In the genomic region with DNA sequence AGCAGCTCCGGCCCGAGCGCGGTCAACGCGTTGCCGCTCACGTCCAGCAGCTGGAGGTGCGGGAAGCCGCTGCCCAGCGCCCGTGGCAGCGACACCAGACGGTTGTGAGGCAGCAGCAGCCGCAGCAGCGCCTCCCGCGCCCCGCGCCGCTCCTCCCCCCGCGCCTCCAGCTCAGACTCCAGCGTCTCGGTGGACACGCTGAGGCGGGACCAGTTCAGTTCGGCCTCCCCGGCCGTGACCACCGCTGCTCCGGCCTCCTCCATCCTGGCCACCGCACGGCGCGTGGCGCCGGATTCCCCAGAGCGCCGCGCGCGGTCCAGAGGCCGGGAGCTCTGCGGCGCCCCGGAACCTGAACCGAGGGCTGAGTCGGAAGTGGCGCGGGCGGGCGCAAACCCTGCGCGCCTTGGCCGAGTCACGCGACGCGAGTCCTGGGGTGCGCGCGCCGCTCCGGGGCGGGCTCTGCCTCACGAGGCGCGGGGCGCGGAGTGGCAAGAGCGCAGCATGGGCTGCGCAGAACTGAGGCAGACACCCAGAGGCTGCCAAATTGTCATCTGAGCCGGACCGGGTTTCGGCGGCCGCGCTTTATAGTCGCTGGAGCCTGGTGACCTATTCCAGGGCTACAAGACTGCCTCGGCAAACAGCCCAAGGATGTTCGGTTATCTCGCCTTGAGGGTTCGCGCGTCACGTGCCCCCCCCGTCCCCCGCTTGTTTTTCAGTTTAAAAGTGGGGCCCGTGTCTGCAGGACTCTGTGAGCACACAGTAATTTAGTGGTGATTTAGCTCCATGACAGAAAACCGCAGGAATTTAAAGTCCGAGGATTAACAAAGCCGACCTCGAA, we compare ENCODE assay signal across 1 cellular context.
TF ChIP-seq lines count a peak whose summit lies in the region.

A gene (minus strand): TSS at position 374 of the 838 bp plus-strand sequence. CDS start 111 bp downstream, at position 263.

TF ChIP-seq in H1, 55 proteins besides CTCF, POLR2A, EP300 and RAD21:
- peak; percentile 76; the same call in 1 of the 2 replicates for TF ChIP-seq RBBP5 (IDR thresholded peaks at IDR 0.05; ENCODE audit: borderline replicate concordance, low read depth, low read length)
- TF ChIP-seq TBP (IDR thresholded peaks at IDR 0.05; ENCODE audit: low read depth, low read length): peak; percentile 32; the same call in 1 of the 2 replicates
- TF ChIP-seq SIRT6 (IDR thresholded peaks at IDR 0.05; ENCODE audit: low read length): no peak
- TF ChIP-seq EGR1 (IDR thresholded peaks at IDR 0.05; ENCODE audit: borderline replicate concordance, low read depth, low read length): 0 out of 2 replicates have a peak, but pooled peaks have one; percentile 1
- peak; percentile 3 for TF ChIP-seq CREB1 (IDR thresholded peaks at IDR 0.05)
- TF ChIP-seq RXRA (IDR thresholded peaks at IDR 0.05; ENCODE audit: insufficient read depth, low read depth, low read length): no peak
- TF ChIP-seq GABPA (IDR thresholded peaks at IDR 0.05; ENCODE audit: borderline replicate concordance, insufficient read depth, low read length): peak; percentile 65; the same call in 1 of the 2 replicates
- peak; percentile 5 for TF ChIP-seq CTBP2 (IDR thresholded peaks at IDR 0.05; ENCODE audit: borderline replicate concordance, insufficient read depth, insufficient read length, low read length)
- no peak for TF ChIP-seq SP1 (IDR thresholded peaks at IDR 0.05; ENCODE audit: low read depth, low read length)
- peak; percentile 56 for TF ChIP-seq TAF7 (optimal IDR thresholded peaks at IDR 0.05; ENCODE audit: borderline replicate concordance, low read depth, low read length)
- TF ChIP-seq SIX5 (IDR thresholded peaks at IDR 0.05; ENCODE audit: low read depth, low read length): no peak
- TF ChIP-seq BACH1 (IDR thresholded peaks at IDR 0.05; ENCODE audit: low read length): peak; percentile 11; the same call in 1 of the 2 replicates
- TF ChIP-seq NRF1 (IDR thresholded peaks at IDR 0.05; ENCODE audit: low read depth, low read length): peak; percentile 20; the same call in 1 of the 2 replicates
- TF ChIP-seq, protein P1, sequence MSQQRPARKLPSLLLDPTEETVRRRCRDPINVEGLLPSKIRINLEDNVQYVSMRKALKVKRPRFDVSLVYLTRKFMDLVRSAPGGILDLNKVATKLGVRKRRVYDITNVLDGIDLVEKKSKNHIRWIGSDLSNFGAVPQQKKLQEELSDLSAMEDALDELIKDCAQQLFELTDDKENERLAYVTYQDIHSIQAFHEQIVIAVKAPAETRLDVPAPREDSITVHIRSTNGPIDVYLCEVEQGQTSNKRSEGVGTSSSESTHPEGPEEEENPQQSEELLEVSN (IDR thresholded peaks at IDR 0.05): peak; percentile 70
- peak; percentile 57 for TF ChIP-seq POLR2AphosphoS5 (IDR thresholded peaks at IDR 0.05; ENCODE audit: low read depth, low read length)
- TF ChIP-seq CHD2 (IDR thresholded peaks at IDR 0.05; ENCODE audit: low read length): 0 out of 2 replicates have a peak, but pooled peaks have one; percentile 3
- TF ChIP-seq, protein P2, sequence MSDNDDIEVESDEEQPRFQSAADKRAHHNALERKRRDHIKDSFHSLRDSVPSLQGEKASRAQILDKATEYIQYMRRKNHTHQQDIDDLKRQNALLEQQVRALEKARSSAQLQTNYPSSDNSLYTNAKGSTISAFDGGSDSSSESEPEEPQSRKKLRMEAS (IDR thresholded peaks at IDR 0.05): peak; percentile 70
- TF ChIP-seq TCF12 (IDR thresholded peaks at IDR 0.05; ENCODE audit: low read depth, low read length): no peak
- no peak for TF ChIP-seq JUND (IDR thresholded peaks at IDR 0.05; ENCODE audit: low read length)
- no peak for TF ChIP-seq BRCA1 (IDR thresholded peaks at IDR 0.05; ENCODE audit: low read depth, low read length)
- TF ChIP-seq, protein P3, sequence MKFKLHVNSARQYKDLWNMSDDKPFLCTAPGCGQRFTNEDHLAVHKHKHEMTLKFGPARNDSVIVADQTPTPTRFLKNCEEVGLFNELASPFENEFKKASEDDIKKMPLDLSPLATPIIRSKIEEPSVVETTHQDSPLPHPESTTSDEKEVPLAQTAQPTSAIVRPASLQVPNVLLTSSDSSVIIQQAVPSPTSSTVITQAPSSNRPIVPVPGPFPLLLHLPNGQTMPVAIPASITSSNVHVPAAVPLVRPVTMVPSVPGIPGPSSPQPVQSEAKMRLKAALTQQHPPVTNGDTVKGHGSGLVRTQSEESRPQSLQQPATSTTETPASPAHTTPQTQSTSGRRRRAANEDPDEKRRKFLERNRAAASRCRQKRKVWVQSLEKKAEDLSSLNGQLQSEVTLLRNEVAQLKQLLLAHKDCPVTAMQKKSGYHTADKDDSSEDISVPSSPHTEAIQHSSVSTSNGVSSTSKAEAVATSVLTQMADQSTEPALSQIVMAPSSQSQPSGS (IDR thresholded peaks at IDR 0.05; ENCODE audit: low read length): no peak
- TF ChIP-seq SP2 (IDR thresholded peaks at IDR 0.05; ENCODE audit: low read length): no peak
- no peak for TF ChIP-seq CBX8 (IDR thresholded peaks at IDR 0.05; ENCODE audit: borderline replicate concordance, low read depth, low read length)
- peak; percentile 75 for TF ChIP-seq ASH2L (IDR thresholded peaks at IDR 0.05; ENCODE audit: low read length)
- no peak; the same call in 1 of the 2 replicates for TF ChIP-seq SUZ12 (IDR thresholded peaks at IDR 0.05; ENCODE audit: low read length)
- TF ChIP-seq, protein P4, sequence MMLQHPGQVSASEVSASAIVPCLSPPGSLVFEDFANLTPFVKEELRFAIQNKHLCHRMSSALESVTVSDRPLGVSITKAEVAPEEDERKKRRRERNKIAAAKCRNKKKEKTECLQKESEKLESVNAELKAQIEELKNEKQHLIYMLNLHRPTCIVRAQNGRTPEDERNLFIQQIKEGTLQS (IDR thresholded peaks at IDR 0.05; ENCODE audit: insufficient read depth, low read depth, low read length): 0 out of 2 replicates have a peak, but pooled peaks have one; percentile 27
- TF ChIP-seq KDM5A (IDR thresholded peaks at IDR 0.05; ENCODE audit: low read length): no peak
- peak; percentile 82 for TF ChIP-seq PHF8 (conservative IDR thresholded peaks at IDR 0.05; ENCODE audit: low read depth, low read length)
- TF ChIP-seq TAF1 (IDR thresholded peaks at IDR 0.05; ENCODE audit: low read depth, low read length): peak; percentile 74
- TF ChIP-seq HDAC2 (IDR thresholded peaks at IDR 0.05; ENCODE audit: borderline replicate concordance in 1 of 2, low read depth in 2 of 2, low read length in 2 of 2): peak; percentile 6 to 68; a peak in 1 of 4 replicates
- TF ChIP-seq RNF2 (IDR thresholded peaks at IDR 0.05; ENCODE audit: borderline replicate concordance, low read depth, low read length, missing control alignments, poor library complexity, severe bottlenecking): peak; percentile 15
- TF ChIP-seq, protein P5, sequence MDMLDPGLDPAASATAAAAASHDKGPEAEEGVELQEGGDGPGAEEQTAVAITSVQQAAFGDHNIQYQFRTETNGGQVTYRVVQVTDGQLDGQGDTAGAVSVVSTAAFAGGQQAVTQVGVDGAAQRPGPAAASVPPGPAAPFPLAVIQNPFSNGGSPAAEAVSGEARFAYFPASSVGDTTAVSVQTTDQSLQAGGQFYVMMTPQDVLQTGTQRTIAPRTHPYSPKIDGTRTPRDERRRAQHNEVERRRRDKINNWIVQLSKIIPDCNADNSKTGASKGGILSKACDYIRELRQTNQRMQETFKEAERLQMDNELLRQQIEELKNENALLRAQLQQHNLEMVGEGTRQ (IDR thresholded peaks at IDR 0.05; ENCODE audit: low read length): peak; percentile 55; the same call in 1 of the 2 replicates
- peak in 1 of 2 experiments; percentile 42; a peak in 2 of 4 replicates for TF ChIP-seq SIN3A (conservative IDR thresholded peaks at IDR 0.05 in 1 of 2, IDR thresholded peaks at IDR 0.05 in 1 of 2; ENCODE audit: low read depth in 1 of 2, low read length in 2 of 2)
- TF ChIP-seq NANOG (IDR thresholded peaks at IDR 0.05; ENCODE audit: insufficient read depth, low read depth, low read length, poor library complexity, severe bottlenecking): no peak
- peak; percentile 98 for TF ChIP-seq KDM4A (IDR thresholded peaks at IDR 0.05; ENCODE audit: low read depth, low read length, severe bottlenecking)
